In the genomic region with DNA sequence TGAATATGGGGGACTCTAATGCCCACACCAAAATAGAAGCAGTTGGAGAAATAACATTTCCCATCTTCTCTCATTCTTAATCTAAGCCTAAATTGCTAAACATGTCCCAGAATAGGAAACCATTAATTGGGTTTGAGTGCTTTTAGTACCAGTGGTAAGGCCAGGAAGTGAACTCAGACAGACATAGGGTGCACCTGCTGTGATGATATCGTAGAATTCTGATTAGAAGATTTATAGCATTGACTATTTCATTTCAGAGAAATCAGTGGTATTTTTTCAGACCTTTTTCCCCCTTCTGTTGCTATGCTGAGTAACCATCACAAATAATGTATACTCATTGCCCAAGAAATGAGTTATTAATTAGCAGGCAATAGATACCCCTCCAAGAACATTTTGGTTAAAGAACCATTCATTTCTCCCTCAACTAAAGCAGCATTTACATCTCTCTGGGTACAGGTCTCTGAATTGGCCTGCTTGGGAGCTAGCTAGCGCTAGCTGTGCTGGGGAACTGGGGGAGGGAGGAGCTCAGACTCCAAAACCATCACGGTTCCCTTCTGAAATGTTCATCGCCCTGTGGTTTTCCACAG, we compare ENCODE assay signal across 20 cellular contexts. TPM values are rescaled to one million over a fixed set of nuclear protein-coding genes. Genes with fewer than 3 reads are reported as not detected.
DNase-seq lines count a peak whose midpoint lies in the region; ATAC-seq and TF ChIP-seq lines count a peak whose summit lies in the region.
"Had no signal": no experiment of that assay in that cellular context is flagged by ENCODE, and none has a peak within 500 bp of the region (broad histone marks: within the 10 kb centered on the region; RNA-seq: fewer than 3 reads in every experiment).

No MANE protein-coding gene starts in this region.

- no peak overlapping the region for H3K4me3 ChIP-seq in A673 (ENCODE audit: low read depth, low read length, poor library complexity, severe bottlenecking)
- peak overlapping the region; percentile 100 for H3K4me3 ChIP-seq in CD4-positive, CD25-positive, alpha-beta regulatory T cell (ENCODE audit: low read depth, low read length)
- H3K4me3 ChIP-seq: esophagus muscularis mucosa, SJSA1, transverse colon had no signal

- peak; percentile 38 to 65 for ATAC-seq in CD4-positive, CD25-positive, alpha-beta regulatory T cell (ENCODE audit: low read depth in 2 of 2)
- ATAC-seq in T-helper 17 cell = no peak
- ATAC-seq in memory B cell (ENCODE audit: low read depth) = no peak
- no peak for ATAC-seq in GM21717 (IDR thresholded peaks at IDR 0.05; ENCODE audit: unreplicated experiment)
- no peak for ATAC-seq in HG03378 (IDR thresholded peaks at IDR 0.05; ENCODE audit: unreplicated experiment)
- ATAC-seq: sciatic nerve had no signal

- H3K27me3 Mint-ChIP-seq in CD4-positive, CD25-positive, alpha-beta regulatory T cell = no peaks in the 10 kb centered on the region
- H3K27me3 Mint-ChIP-seq in T-helper 17 cell (no peaks in the 10 kb centered on the region), memory B cell (no peaks in the 10 kb centered on the region)
- H3K27me3 Mint-ChIP-seq: activated CD4-positive, alpha-beta T cell treated with anti-CD3 and anti-CD28 coated beads, Interleukin-2, amount 10 ng/mL, durations not matched to agents 24 days and 14 days had no signal

- CTCF ChIA-PET in A673 (lab: Charles Lee) = no interaction called here

- H3K4me1 Mint-ChIP-seq in CD4-positive, CD25-positive, alpha-beta regulatory T cell = peaks cover 34 to 98% (median 80%) of the 10 kb centered on the region in 4 donors
- H3K4me1 Mint-ChIP-seq in T-helper 17 cell (peaks cover 81% of the 10 kb centered on the region), memory B cell (peaks cover 46% of the 10 kb centered on the region)

- H3K9me3 ChIP-seq in A673 (ENCODE audit: low read depth, low read length, poor library complexity, severe bottlenecking) (no peaks in the 10 kb centered on the region), T-helper 17 cell (ENCODE audit: control insufficient read depth, low read length, poor library complexity, severe bottlenecking) (no peaks in the 10 kb centered on the region)
- no peaks in the 10 kb centered on the region for H3K9me3 ChIP-seq in CD4-positive, CD25-positive, alpha-beta regulatory T cell (ENCODE audit: control insufficient read depth in 2 of 2, low read length in 2 of 2)
- H3K9me3 ChIP-seq: esophagus muscularis mucosa, SJSA1, transverse colon had no signal

- H3K9me3 Mint-ChIP-seq in CD4-positive, CD25-positive, alpha-beta regulatory T cell = no peaks in the 10 kb centered on the region
- no peaks in the 10 kb centered on the region for H3K9me3 Mint-ChIP-seq in memory B cell
- H3K9me3 Mint-ChIP-seq: activated CD4-positive, alpha-beta T cell treated with anti-CD3 and anti-CD28 coated beads, Interleukin-2, amount 10 ng/mL, durations not matched to agents 24 days and 14 days; nephron had no signal

- no peaks in the 10 kb centered on the region for H3K36me3 ChIP-seq in A673 (ENCODE audit: insufficient read depth, low read length, poor library complexity, severe bottlenecking)
- peaks cover 38% of the 10 kb centered on the region for H3K36me3 ChIP-seq in CD4-positive, CD25-positive, alpha-beta regulatory T cell (ENCODE audit: control insufficient read depth, insufficient read depth, low read length)

- H3K36me3 Mint-ChIP-seq in CD4-positive, CD25-positive, alpha-beta regulatory T cell = peaks cover 54% of the 10 kb centered on the region
- H3K36me3 Mint-ChIP-seq in T-helper 17 cell (ENCODE audit: low read depth) (peaks cover 23% of the 10 kb centered on the region), memory B cell (peaks cover 27% of the 10 kb centered on the region)

- H3K4me1 ChIP-seq in A673 (ENCODE audit: insufficient read depth, low read length, poor library complexity, severe bottlenecking) = peaks cover 28% of the 10 kb centered on the region
- peaks cover 80% of the 10 kb centered on the region for H3K4me1 ChIP-seq in CD4-positive, CD25-positive, alpha-beta regulatory T cell (ENCODE audit: control insufficient read depth, insufficient read depth, low read length, poor library complexity, severe bottlenecking)

- intact Hi-C loops in A673 (cut with micrococcal nuclease; ENCODE audit: unreplicated experiment) = no loop called here

- H3K4me3 Mint-ChIP-seq in CD4-positive, CD25-positive, alpha-beta regulatory T cell = peak overlapping the region; percentile 31 to 99 (median 90)
- H3K4me3 Mint-ChIP-seq in T-helper 17 cell = peak overlapping the region; percentile 52
- no peak overlapping the region for H3K4me3 Mint-ChIP-seq in memory B cell
- H3K4me3 Mint-ChIP-seq: activated CD4-positive, alpha-beta T cell treated with anti-CD3 and anti-CD28 coated beads, Interleukin-2, amount 10 ng/mL, durations not matched to agents 24 days and 14 days; nephron had no signal

- TF ChIP-seq CTCF in A673 (conservative IDR thresholded peaks at IDR 0.05; ENCODE audit: low read depth, low read length) (no peak), GM20000 (IDR thresholded peaks at IDR 0.05; ENCODE audit: extremely low read depth, missing control alignments) (no peak)

- peak overlapping the region; percentile 95 to 98 (median 97) for H3K27ac Mint-ChIP-seq in CD4-positive, CD25-positive, alpha-beta regulatory T cell
- H3K27ac Mint-ChIP-seq in T-helper 17 cell (peak overlapping the region; percentile 98), memory B cell (peak overlapping the region; percentile 67)

- peak overlapping the region; percentile 9 for H3K27ac ChIP-seq in A673 (ENCODE audit: low read depth, low read length, poor library complexity, severe bottlenecking)
- peak overlapping the region; percentile 91 for H3K27ac ChIP-seq in CD4-positive, CD25-positive, alpha-beta regulatory T cell (ENCODE audit: insufficient read depth, low read length, poor library complexity, severe bottlenecking)
- H3K27ac ChIP-seq: esophagus muscularis mucosa, SJSA1, transverse colon had no signal

- POLR2A ChIA-PET in A673 (lab: Charles Lee; ENCODE audit: low non-redundant PET) = no interaction called here

- no peaks in the 10 kb centered on the region for H3K27me3 ChIP-seq in A673 (replicated peaks; ENCODE audit: insufficient read depth, low read depth, low read length, poor library complexity)
- no peaks in the 10 kb centered on the region for H3K27me3 ChIP-seq in CD4-positive, CD25-positive, alpha-beta regulatory T cell (ENCODE audit: control insufficient read depth, insufficient read depth, low read length)
- H3K27me3 ChIP-seq: esophagus muscularis mucosa, SJSA1, transverse colon had no signal

- DNase-seq in A673 (ENCODE audit: low spot score) (peak; percentile 66), T-helper 17 cell (no peak), memory B cell (ENCODE audit: low spot score in 2 of 2) (no peak), DMS 273 treated with DMSO at 0.1 percent for 48 hours (lab: John Stamatoyannopoulos, UW) (no peak), GM20000 (ENCODE audit: low spot score) (no peak)
- no peak for DNase-seq in CD4-positive, CD25-positive, alpha-beta regulatory T cell
- DNase-seq: activated CD4-positive, alpha-beta T cell treated with anti-CD3 and anti-CD28 coated beads, Interleukin-2, amount 10 ng/mL, durations not matched to agents 24 days and 14 days; foreskin melanocyte; H7; NCI-H1105 treated with DMSO at 0.1 percent for 48 hours; NCI-H2029; NCI-H69; stimulated activated CD4-positive, alpha-beta T cell treated with anti-CD3 and anti-CD28 coated beads, Interleukin-4, amount 100 ng/mL, for 4 hours; transverse colon had no signal

- no TSS peak for BruUV-seq in A673 (replicated peaks; lab: Mats Ljungman, UMichigan)

RNA-seq across cellular contexts. Expression of a gene that starts 7.3 kb away (rescaled TPM):
- total RNA-seq in A673 (2021) (27.3 and 28.6 TPM in 2 replicates), T-helper 17 cell (10 to 100 TPM; 32.0 to 51.9 TPM)
- total RNA-seq in CD4-positive, CD25-positive, alpha-beta regulatory T cell = 82.9 TPM
- polyA plus RNA-seq in CD4-positive, CD25-positive, alpha-beta regulatory T cell = 100 to 1,000 TPM; 319 to 399 (median 348) TPM

Comparison
In these comparisons a context has a peak if more than half of its experiments do, and no peak if none do; other contexts are left out.
1. ATAC-seq: peak in CD4-positive, CD25-positive, alpha-beta regulatory T cell (2 of 2); none in T-helper 17 cell (single experiment), memory B cell (single experiment), GM21717 (single experiment) and HG03378 (single experiment).
2. Peak in every context shown above with its lines, with median percentiles within 50 percentile points of each other: H3K27ac Mint-ChIP-seq.